Comparison of ENCODE assay signal across 8 cellular contexts in genomic region chr11:45847908-45848316, GRCh38. TPM values are rescaled to one million over a fixed set of nuclear protein-coding genes. Genes with fewer than 3 reads are reported as not detected.
DNase-seq lines count a peak whose midpoint lies in the region; ATAC-seq and TF ChIP-seq lines count a peak whose summit lies in the region.

No MANE protein-coding gene starts in this region.

- H3K4me1 ChIP-seq in OCI-LY3 (ENCODE audit: low read length) (peaks cover 56% of the 10 kb centered on the region), ovary (ENCODE audit: insufficient read depth) (peaks cover 18% of the 10 kb centered on the region)

- peak overlapping the region; percentile 74 for H3K27ac Mint-ChIP-seq in activated CD8-positive, alpha-beta memory T cell treated with anti-CD3 and anti-CD28 coated beads, Interleukin-2, amount 10 ng/mL, durations not matched to agents 7 days and 5 days
- H3K27ac Mint-ChIP-seq in glutamatergic neuron (ENCODE audit: unreplicated experiment): peak overlapping the region; percentile 33

- H3K36me3 Mint-ChIP-seq in activated CD8-positive, alpha-beta memory T cell treated with anti-CD3 and anti-CD28 coated beads, Interleukin-2, amount 10 ng/mL, durations not matched to agents 7 days and 5 days: no peaks in the 10 kb centered on the region
- no peaks in the 10 kb centered on the region for H3K36me3 Mint-ChIP-seq in glutamatergic neuron (ENCODE audit: unreplicated experiment)

- intact Hi-C loops in ovary (cut with DNase I): loop anchor here in 1 of 4 donors (1.0 to 2.0 kb wide), 2 partner anchors 52 to 71 kb away; no protein-coding TSS in a partner anchor

- H3K79me2 ChIP-seq in OCI-LY3 (ENCODE audit: low read length): peaks cover 54% of the 10 kb centered on the region

- ATAC-seq in activated CD8-positive, alpha-beta memory T cell treated with anti-CD3 and anti-CD28 coated beads, Interleukin-2, amount 10 ng/mL, durations not matched to agents 7 days and 5 days: peak; percentile 35
- ATAC-seq in HG02970 (IDR thresholded peaks at IDR 0.05; ENCODE audit: low FRiP score, unreplicated experiment): peak; percentile 11

- no peaks in the 10 kb centered on the region for H3K27me3 ChIP-seq in OCI-LY3 (ENCODE audit: low read depth, low read length)
- H3K27me3 ChIP-seq in ovary: no peaks in the 10 kb centered on the region

- peak overlapping the region; percentile 79 for H3K4me3 ChIP-seq in OCI-LY3 (ENCODE audit: low read length)
- H3K4me3 ChIP-seq in ovary: peak overlapping the region; percentile 87

- peaks cover 43% of the 10 kb centered on the region for H3K4me1 Mint-ChIP-seq in activated CD8-positive, alpha-beta memory T cell treated with anti-CD3 and anti-CD28 coated beads, Interleukin-2, amount 10 ng/mL, durations not matched to agents 7 days and 5 days
- peaks cover 14% of the 10 kb centered on the region for H3K4me1 Mint-ChIP-seq in glutamatergic neuron (ENCODE audit: low read depth, unreplicated experiment)

- H3K36me3 ChIP-seq in OCI-LY3 (replicated peaks; ENCODE audit: low read depth, low read length) (no peaks in the 10 kb centered on the region), ovary (no peaks in the 10 kb centered on the region)

- TF ChIP-seq POLR2A in ovary (IDR thresholded peaks at IDR 0.05): no peak

- TF ChIP-seq CTCF in OCI-LY3 (IDR thresholded peaks at IDR 0.05; ENCODE audit: low read depth, low read length): peak; percentile 18; the same call in 1 of the 2 replicates
- TF ChIP-seq CTCF in glutamatergic neuron (IDR thresholded peaks at IDR 0.05; ENCODE audit: partially characterized antibody, unreplicated experiment): peak; percentile 12
- TF ChIP-seq CTCF in ovary (IDR thresholded peaks at IDR 0.05): peak in 1 of 3 donors; percentile 29

- peak; percentile 71 for DNase-seq in activated CD8-positive, alpha-beta memory T cell treated with anti-CD3 and anti-CD28 coated beads, Interleukin-2, amount 10 ng/mL, durations not matched to agents 7 days and 5 days
- DNase-seq in activated CD8-positive, alpha-beta memory T cell treated with anti-CD3 and anti-CD28 coated beads, Interleukin-2, amount 50 U/mL, for 48 hours: no peak
- DNase-seq in activated naive CD4-positive, alpha-beta T cell treated with anti-CD3 and anti-CD28 coated beads, Interleukin-2, amount 50 U/mL, for 16 hours: peak; percentile 42
- DNase-seq in glutamatergic neuron: peak; percentile 28
- peak in 4 of 5 donors; percentile 41 to 68 (median 50) for DNase-seq in ovary
- DNase-seq in NCI-H1694 treated with DMSO at 0.1 percent for 48 hours (lab: John Stamatoyannopoulos, UW): no peak

- H2AFZ ChIP-seq in OCI-LY3 (ENCODE audit: low read depth, low read length): peak overlapping the region; percentile 0; the same call in 1 of the 2 replicates

- peaks cover 13% of the 10 kb centered on the region for H3K27me3 Mint-ChIP-seq in activated CD8-positive, alpha-beta memory T cell treated with anti-CD3 and anti-CD28 coated beads, Interleukin-2, amount 10 ng/mL, durations not matched to agents 7 days and 5 days
- H3K27me3 Mint-ChIP-seq in glutamatergic neuron (ENCODE audit: unreplicated experiment): peaks cover 7% of the 10 kb centered on the region

- H3K4me2 ChIP-seq in OCI-LY3 (ENCODE audit: low read length): peak overlapping the region; percentile 80

- no peaks in the 10 kb centered on the region for H3K9me3 Mint-ChIP-seq in activated CD8-positive, alpha-beta memory T cell treated with anti-CD3 and anti-CD28 coated beads, Interleukin-2, amount 10 ng/mL, durations not matched to agents 7 days and 5 days (ENCODE audit: low read depth)
- H3K9me3 Mint-ChIP-seq in glutamatergic neuron (ENCODE audit: unreplicated experiment): peaks cover 5% of the 10 kb centered on the region

- TF ChIP-seq EP300 in ovary (IDR thresholded peaks at IDR 0.05): no peak

- H3K9ac ChIP-seq in OCI-LY3 (ENCODE audit: low read length): peak overlapping the region; percentile 82

- 0 to 1% (median 1%) methylated on average over 16 of the region's 16 CpGs for whole genome bisulfite sequencing in ovary, 3 donors

- CTCF ChIA-PET in activated CD8-positive, alpha-beta memory T cell treated with anti-CD3 and anti-CD28 coated beads, Interleukin-2, amount 10 ng/mL, durations not matched to agents 7 days and 5 days (lab: Charles Lee): interaction anchor here (3.6 kb wide), 1 partner anchor 158 kb away, joined by 17 read pairs; no protein-coding TSS in a partner anchor

- H3K4me3 Mint-ChIP-seq in activated CD8-positive, alpha-beta memory T cell treated with anti-CD3 and anti-CD28 coated beads, Interleukin-2, amount 10 ng/mL, durations not matched to agents 7 days and 5 days: peak overlapping the region; percentile 76
- peak overlapping the region; percentile 76 for H3K4me3 Mint-ChIP-seq in glutamatergic neuron (ENCODE audit: unreplicated experiment)

- H3K27ac ChIP-seq in OCI-LY3 (ENCODE audit: low read length): peak overlapping the region; percentile 35
- peak overlapping the region; percentile 88 to 91 for H3K27ac ChIP-seq in ovary

- H3K9me3 ChIP-seq in OCI-LY3 (ENCODE audit: insufficient read depth, low read length): no peaks in the 10 kb centered on the region
- no peaks in the 10 kb centered on the region for H3K9me3 ChIP-seq in ovary

- H4K20me1 ChIP-seq in OCI-LY3 (ENCODE audit: insufficient read depth, low read length): peaks cover 42% of the 10 kb centered on the region

RNA-seq across cellular contexts. Expression of gene CRY2, which starts 0.6 kb away (rescaled TPM):
- 10 to 100 TPM; 22.5 to 23.3 TPM for total RNA-seq in activated CD8-positive, alpha-beta memory T cell treated with anti-CD3 and anti-CD28 coated beads, Interleukin-2, amount 10 ng/mL, durations not matched to agents 7 days and 5 days
- 44.0 TPM for total RNA-seq in glutamatergic neuron (ENCODE audit: unreplicated experiment)
- 10 to 100 TPM; 44.8 to 94.2 (median 70.8) TPM for total RNA-seq in ovary
- polyA plus RNA-seq in ovary: 10 to 100 TPM; 37.2 to 38.0 TPM

RNA-seq across cellular contexts. Expression of gene MAPK8IP1, which starts 37.5 kb away (rescaled TPM):
- total RNA-seq in activated CD8-positive, alpha-beta memory T cell treated with anti-CD3 and anti-CD28 coated beads, Interleukin-2, amount 10 ng/mL, durations not matched to agents 7 days and 5 days: under 1 TPM; 0.42 to 0.73 TPM
- total RNA-seq in glutamatergic neuron (ENCODE audit: unreplicated experiment) (299 TPM), ovary (10 to 100 TPM in 6 of 7 donors, 1 to 10 TPM in 1; 9.9 to 24.1 (median 15.2) TPM)
- polyA plus RNA-seq in ovary: 1 to 10 TPM; 3.7 to 8.0 TPM

RNA-seq across cellular contexts. Expression of gene SLC35C1, which starts 43.0 kb away (rescaled TPM):
- total RNA-seq in activated CD8-positive, alpha-beta memory T cell treated with anti-CD3 and anti-CD28 coated beads, Interleukin-2, amount 10 ng/mL, durations not matched to agents 7 days and 5 days: 10 to 100 TPM; 15.2 to 15.7 TPM
- 20.9 TPM for total RNA-seq in glutamatergic neuron (ENCODE audit: unreplicated experiment)
- 10 to 100 TPM in 4 of 7 donors, 1 to 10 TPM in 3; 6.1 to 13.8 (median 10.7) TPM for total RNA-seq in ovary
- polyA plus RNA-seq in ovary: 1 to 10 TPM; 5.9 to 8.4 TPM

RNA-seq across cellular contexts. Expression of gene FREY1, which starts 59.2 kb away (rescaled TPM):
- total RNA-seq in activated CD8-positive, alpha-beta memory T cell treated with anti-CD3 and anti-CD28 coated beads, Interleukin-2, amount 10 ng/mL, durations not matched to agents 7 days and 5 days: 1 to 10 TPM in 1 of 2 experiments, under 1 TPM in 1; 0.93 to 1.5 TPM
- 0.78 TPM for total RNA-seq in glutamatergic neuron (ENCODE audit: unreplicated experiment)
- 1 to 10 TPM in 1 of 7 donors, under 1 TPM in 5, not detected in 1; 0.48 to 1.6 (median 0.67) TPM for total RNA-seq in ovary
- polyA plus RNA-seq in ovary: under 1 TPM in 1 of 2 donors, not detected in 1; 0.23 TPM

Comparison
In these comparisons a context has a peak if more than half of its experiments do, and no peak if none do; other contexts are left out.
1. DNase-seq: peak in activated CD8-positive, alpha-beta memory T cell treated with anti-CD3 and anti-CD28 coated beads, Interleukin-2, amount 10 ng/mL, durations not matched to agents 7 days and 5 days (single experiment), activated naive CD4-positive, alpha-beta T cell treated with anti-CD3 and anti-CD28 coated beads, Interleukin-2, amount 50 U/mL, for 16 hours (single experiment), glutamatergic neuron (single experiment) and ovary (4 of 5); none in activated CD8-positive, alpha-beta memory T cell treated with anti-CD3 and anti-CD28 coated beads, Interleukin-2, amount 50 U/mL, for 48 hours (single experiment) and NCI-H1694 treated with DMSO at 0.1 percent for 48 hours (single experiment).
2. RNA of gene MAPK8IP1, which starts 37.5 kb away (total RNA-seq): 299 TPM in glutamatergic neuron (single experiment); 9.9 to 24.1 TPM in ovary and 0.42 to 0.73 TPM in activated CD8-positive, alpha-beta memory T cell treated with anti-CD3 and anti-CD28 coated beads, Interleukin-2, amount 10 ng/mL, durations not matched to agents 7 days and 5 days; every median in the first group is over 10 times any median in the second.